ENCODE assay signal across 33 cellular contexts in genomic region chr11:63010934-63011439, GRCh38. TPM values are rescaled to one million over a fixed set of nuclear protein-coding genes. Genes with fewer than 3 reads are reported as not detected.
"Had no signal": no experiment of that assay in that cellular context is flagged by ENCODE, and none has a peak within 500 bp of the region (broad histone marks: within the 10 kb centered on the region; RNA-seq: fewer than 3 reads in every experiment).

No MANE protein-coding gene starts in this region.

- H3K27me3 Mint-ChIP-seq: activated CD4-positive, alpha-beta T cell treated with anti-CD3 and anti-CD28 coated beads, Interleukin-2, amount 10 ng/mL, durations not matched to agents 7 days and 5 days; activated T-cell treated with anti-CD3 and anti-CD28 coated beads, Interleukin-2, amount 50 U/mL, for 24 hours had no signal

- H3K27me3 ChIP-seq: body of pancreas, breast epithelium, foreskin keratinocyte, hepatocyte had no signal

- H3K4me3 ChIP-seq: body of pancreas, breast epithelium, esophagus muscularis mucosa, gastroesophageal sphincter, heart right ventricle, hepatocyte had no signal

- H3K4me1 ChIP-seq: body of pancreas, breast epithelium, foreskin keratinocyte had no signal

- H3K9me3 ChIP-seq: body of pancreas, breast epithelium, esophagus muscularis mucosa, gastroesophageal sphincter, heart right ventricle had no signal

- H3K36me3 Mint-ChIP-seq: activated naive CD8-positive, alpha-beta T cell had no signal

- H3K27ac ChIP-seq: body of pancreas, breast epithelium, esophagus muscularis mucosa, foreskin keratinocyte, gastroesophageal sphincter, heart right ventricle, hepatocyte had no signal

- H3K27ac Mint-ChIP-seq: activated CD4-positive, alpha-beta memory T cell treated with anti-CD3 and anti-CD28 coated beads, Interleukin-2, amount 10 ng/mL, durations not matched to agents 7 days and 5 days; activated CD4-positive, alpha-beta T cell treated with anti-CD3 and anti-CD28 coated beads, Interleukin-2, amount 10 ng/mL, durations not matched to agents 7 days and 5 days; activated naive CD8-positive, alpha-beta T cell; activated T-cell treated with anti-CD3 and anti-CD28 coated beads, Interleukin-2, amount 50 U/mL, for 24 hours; activated T-cell treated with anti-CD3 and anti-CD28 coated beads, Interleukin-2, amount 50 U/mL, for 72 hours; effector memory CD8-positive, alpha-beta T cell had no signal

- H3K9me3 Mint-ChIP-seq: activated CD4-positive, alpha-beta memory T cell treated with anti-CD3 and anti-CD28 coated beads, Interleukin-2, amount 10 ng/mL, durations not matched to agents 7 days and 5 days; activated CD4-positive, alpha-beta T cell treated with anti-CD3 and anti-CD28 coated beads, Interleukin-2, amount 10 ng/mL, durations not matched to agents 7 days and 5 days; activated T-cell treated with anti-CD3 and anti-CD28 coated beads, Interleukin-2, amount 50 U/mL, for 24 hours; activated T-cell treated with anti-CD3 and anti-CD28 coated beads, Interleukin-2, amount 50 U/mL, for 72 hours; central memory CD8-positive, alpha-beta T cell; effector memory CD8-positive, alpha-beta T cell had no signal

- H3K36me3 ChIP-seq: breast epithelium, esophagus muscularis mucosa, gastroesophageal sphincter, heart right ventricle had no signal

- H2AFZ ChIP-seq: hepatocyte had no signal

- ATAC-seq: activated T-cell treated with anti-CD3 and anti-CD28 coated beads, Interleukin-2, amount 50 U/mL, for 72 hours; body of pancreas; effector memory CD8-positive, alpha-beta T cell; foreskin keratinocyte; gastroesophageal sphincter; heart right ventricle had no signal

- H3K79me2 ChIP-seq: hepatocyte had no signal

- H3K4me3 Mint-ChIP-seq: activated CD4-positive, alpha-beta memory T cell treated with anti-CD3 and anti-CD28 coated beads, Interleukin-2, amount 10 ng/mL, durations not matched to agents 7 days and 5 days; activated CD4-positive, alpha-beta T cell treated with anti-CD3 and anti-CD28 coated beads, Interleukin-2, amount 10 ng/mL, durations not matched to agents 7 days and 5 days; activated naive CD8-positive, alpha-beta T cell; activated T-cell treated with anti-CD3 and anti-CD28 coated beads, Interleukin-2, amount 50 U/mL, for 24 hours; activated T-cell treated with anti-CD3 and anti-CD28 coated beads, Interleukin-2, amount 50 U/mL, for 72 hours; central memory CD8-positive, alpha-beta T cell; effector memory CD8-positive, alpha-beta T cell had no signal

- DNase-seq: activated CD4-positive, alpha-beta memory T cell treated with anti-CD3 and anti-CD28 coated beads, Interleukin-2, amount 10 ng/mL, durations not matched to agents 7 days and 5 days; activated CD4-positive, alpha-beta T cell treated with anti-CD3 and anti-CD28 coated beads for 1 hour; activated CD4-positive, alpha-beta T cell treated with anti-CD3 and anti-CD28 coated beads for 4 hours; activated CD4-positive, alpha-beta T cell treated with anti-CD3 and anti-CD28 coated beads, Interleukin-2, amount 10 ng/mL, durations not matched to agents 7 days and 5 days; activated CD4-positive, alpha-beta T cell treated with anti-CD3 and anti-CD28 coated beads, Interleukin-2, amount 50 U/mL, for 4 hours; activated CD8-positive, alpha-beta memory T cell treated with anti-CD3 and anti-CD28 coated beads, Interleukin-2, amount 50 U/mL, for 48 hours; activated gamma-delta T cell; activated naive CD4-positive, alpha-beta T cell; activated naive CD4-positive, alpha-beta T cell treated with anti-CD3 and anti-CD28 coated beads, Interleukin-2, amount 50 U/mL, for 16 hours; activated T-cell treated with anti-CD3 and anti-CD28 coated beads for 4 hours; activated T-cell treated with anti-CD3 and anti-CD28 coated beads, Interleukin-2, amount 50 U/mL, for 24 hours; activated T-cell treated with anti-CD3 and anti-CD28 coated beads, Interleukin-2, amount 50 U/mL, for 72 hours; amniotic stem cell; anterior cingulate cortex; body of pancreas; cortex of kidney; dermis blood vessel endothelial cell; effector CD4-positive, alpha-beta T cell; effector memory CD8-positive, alpha-beta T cell; erythroblast; foreskin keratinocyte; heart right ventricle; T-helper 2 cell had no signal

- H3K4me1 Mint-ChIP-seq: activated CD4-positive, alpha-beta memory T cell treated with anti-CD3 and anti-CD28 coated beads, Interleukin-2, amount 10 ng/mL, durations not matched to agents 7 days and 5 days; activated CD4-positive, alpha-beta T cell treated with anti-CD3 and anti-CD28 coated beads, Interleukin-2, amount 10 ng/mL, durations not matched to agents 7 days and 5 days; central memory CD8-positive, alpha-beta T cell had no signal

- H3K4me2 ChIP-seq: hepatocyte had no signal

RNA-seq across cellular contexts. Expression of gene SLC22A8, which starts 4.7 kb away (rescaled TPM):
- total RNA-seq: activated CD4-positive, alpha-beta memory T cell treated with anti-CD3 and anti-CD28 coated beads, Interleukin-2, amount 10 ng/mL, durations not matched to agents 7 days and 5 days; activated CD4-positive, alpha-beta T cell treated with anti-CD3 and anti-CD28 coated beads, Interleukin-2, amount 10 ng/mL, durations not matched to agents 7 days and 5 days; activated T-cell treated with anti-CD3 and anti-CD28 coated beads, Interleukin-2, amount 50 U/mL, for 72 hours; body of pancreas; breast epithelium; cardiac septum; dermis blood vessel endothelial cell; esophagus muscularis mucosa; foreskin keratinocyte; gastroesophageal sphincter; glomerular endothelial cell; heart right ventricle; hepatocyte; T-helper 1 cell treated with Interleukin-12 subunit alpha and Interleukin-12 subunit beta and Interleukin-4 antibody, amounts not matched to agents 30 ng/mL and 1 ng/mL, for 36 hours had no signal
- polyA plus RNA-seq: adipose tissue, foreskin keratinocyte, heart right ventricle had no signal

RNA-seq across cellular contexts. Expression of gene SLC22A6, which starts 26.2 kb away (rescaled TPM):
- total RNA-seq: activated CD4-positive, alpha-beta memory T cell treated with anti-CD3 and anti-CD28 coated beads, Interleukin-2, amount 10 ng/mL, durations not matched to agents 7 days and 5 days; activated CD4-positive, alpha-beta T cell treated with anti-CD3 and anti-CD28 coated beads, Interleukin-2, amount 10 ng/mL, durations not matched to agents 7 days and 5 days; activated T-cell treated with anti-CD3 and anti-CD28 coated beads, Interleukin-2, amount 50 U/mL, for 72 hours; body of pancreas; breast epithelium; cardiac septum; dermis blood vessel endothelial cell; esophagus muscularis mucosa; foreskin keratinocyte; gastroesophageal sphincter; glomerular endothelial cell; heart right ventricle; hepatocyte; T-helper 1 cell treated with Interleukin-12 subunit alpha and Interleukin-12 subunit beta and Interleukin-4 antibody, amounts not matched to agents 30 ng/mL and 1 ng/mL, for 36 hours had no signal
- polyA plus RNA-seq: adipose tissue, foreskin keratinocyte, heart right ventricle, hepatocyte had no signal
